In genomic region chr6:139679516-139680179, GRCh38 we compare ENCODE assay signal across 14 cellular contexts.
DNase-seq lines count a peak whose midpoint lies in the region; FAIRE-seq and TF ChIP-seq lines count a peak whose summit lies in the region.
"Had no signal": no experiment of that assay in that cellular context is flagged by ENCODE, and none has a peak within 500 bp of the region (broad histone marks: within the 10 kb centered on the region; RNA-seq: fewer than 3 reads in every experiment).

No MANE protein-coding gene starts in this region.

- H3K36me3 Mint-ChIP-seq in activated T-helper 1 cell treated with anti-CD3 and anti-CD28 coated beads, Interleukin-12 subunit alpha, Interleukin-12 subunit beta, Interleukin-2, Interleukin-4 antibody, amounts not matched to agents 30 ng/mL and 10 ng/mL and 1 ng/mL, durations not matched to agents 14 hours and 24 hours and 36 hours (ENCODE audit: low read depth), result no peaks in the 10 kb centered on the region

- H3K27ac Mint-ChIP-seq in activated T-helper 1 cell treated with anti-CD3 and anti-CD28 coated beads, Interleukin-12 subunit alpha, Interleukin-12 subunit beta, Interleukin-2, Interleukin-4 antibody, amounts not matched to agents 30 ng/mL and 10 ng/mL and 1 ng/mL, durations not matched to agents 14 hours and 24 hours and 36 hours, result no peak overlapping the region
- H3K27ac Mint-ChIP-seq: B cell; T-helper 1 cell treated with Interleukin-12 subunit alpha and Interleukin-12 subunit beta and Interleukin-4 antibody, amounts not matched to agents 30 μg/mL and 1 μg/mL, for 36 hours had no signal

- CTCF ChIA-PET in endothelial cell of umbilical vein (lab: Charles Lee), result no interaction called here

- H3K4me2 ChIP-seq in endothelial cell of umbilical vein (ENCODE audit: insufficient read depth, low read length), result no peak overlapping the region

- no peaks in the 10 kb centered on the region for H3K9me3 Mint-ChIP-seq in activated T-helper 1 cell treated with anti-CD3 and anti-CD28 coated beads, Interleukin-12 subunit alpha, Interleukin-12 subunit beta, Interleukin-2, Interleukin-4 antibody, amounts not matched to agents 30 ng/mL and 10 ng/mL and 1 ng/mL, durations not matched to agents 14 hours and 24 hours and 36 hours
- H3K9me3 Mint-ChIP-seq: T-helper 1 cell treated with Interleukin-12 subunit alpha and Interleukin-12 subunit beta and Interleukin-4 antibody, amounts not matched to agents 30 μg/mL and 1 μg/mL, for 36 hours had no signal

- no peaks in the 10 kb centered on the region for H3K4me1 Mint-ChIP-seq in activated T-helper 1 cell treated with anti-CD3 and anti-CD28 coated beads, Interleukin-12 subunit alpha, Interleukin-12 subunit beta, Interleukin-2, Interleukin-4 antibody, amounts not matched to agents 30 ng/mL and 10 ng/mL and 1 ng/mL, durations not matched to agents 14 hours and 24 hours and 36 hours (ENCODE audit: low read depth)
- H3K4me1 Mint-ChIP-seq: B cell had no signal

- no peaks in the 10 kb centered on the region for H3K4me1 ChIP-seq in endothelial cell of umbilical vein (ENCODE audit: control insufficient read depth, extremely low read depth, insufficient read depth, low read length)
- H3K4me1 ChIP-seq in tibial artery, result peaks cover 0 to 11% (median 3%) of the 10 kb centered on the region in 4 donors

- TF ChIP-seq POLR2A in endothelial cell of umbilical vein (IDR thresholded peaks at IDR 0.05; ENCODE audit: low read depth, low read length), result no peak

- H3K79me2 ChIP-seq in endothelial cell of umbilical vein (ENCODE audit: control insufficient read depth, insufficient read depth, low read length), result no peaks in the 10 kb centered on the region

- DNase-seq in AML-193 (lab: John Stamatoyannopoulos, UW), result peak; percentile 93 to 96
- peak; percentile 42 for DNase-seq in NCI-H226
- DNase-seq in endothelial cell of umbilical vein (ENCODE audit: low read depth, low spot score), result peak; percentile 35
- peak; percentile 31 for DNase-seq in middle frontal gyrus (ENCODE audit: extremely low spot score, low spot score)
- DNase-seq in tibial artery, result no peak
- no peak for DNase-seq in activated T-helper 1 cell treated with anti-CD3 and anti-CD28 coated beads, Interleukin-12 subunit alpha, Interleukin-12 subunit beta, Interleukin-2, Interleukin-4 antibody, amounts not matched to agents 30 ng/mL and 10 ng/mL and 1 ng/mL, durations not matched to agents 14 hours and 24 hours and 36 hours (ENCODE audit: low spot score)
- DNase-seq in SKM-1 (lab: John Stamatoyannopoulos, UW; ENCODE audit: unreplicated experiment), result no peak
- DNase-seq in NCI-H446 treated with DMSO at 0.1 percent for 48 hours (lab: John Stamatoyannopoulos, UW), result no peak
- DNase-seq: activated CD4-positive, alpha-beta T cell treated with anti-CD3 and anti-CD28 coated beads, Interleukin-2, amount 50 U/mL, for 48 hours; effector memory CD4-positive, alpha-beta T cell; NCI-H1930 had no signal

- no peak overlapping the region for H3K4me3 Mint-ChIP-seq in activated T-helper 1 cell treated with anti-CD3 and anti-CD28 coated beads, Interleukin-12 subunit alpha, Interleukin-12 subunit beta, Interleukin-2, Interleukin-4 antibody, amounts not matched to agents 30 ng/mL and 10 ng/mL and 1 ng/mL, durations not matched to agents 14 hours and 24 hours and 36 hours
- H3K4me3 Mint-ChIP-seq: B cell; T-helper 1 cell treated with Interleukin-12 subunit alpha and Interleukin-12 subunit beta and Interleukin-4 antibody, amounts not matched to agents 30 μg/mL and 1 μg/mL, for 36 hours had no signal

- intact Hi-C loops in endothelial cell of umbilical vein (cut with micrococcal nuclease) (no loop called here), tibial artery (cut with DNase I; ENCODE audit: low total_unique reads) (no loop called here)
- intact Hi-C loops in activated T-helper 1 cell treated with anti-CD3 and anti-CD28 coated beads, Interleukin-12 subunit alpha, Interleukin-12 subunit beta, Interleukin-2, Interleukin-4 antibody, amounts not matched to agents 30 ng/mL and 10 ng/mL and 1 ng/mL, durations not matched to agents 14 hours and 24 hours and 36 hours (cut with micrococcal nuclease), result no loop called here

- H3K9me3 ChIP-seq in endothelial cell of umbilical vein (replicated peaks; ENCODE audit: control insufficient read depth, insufficient read depth, low read length) (no peaks in the 10 kb centered on the region), tibial artery (no peaks in the 10 kb centered on the region)

- no peak overlapping the region for H3K9ac ChIP-seq in endothelial cell of umbilical vein (replicated peaks; ENCODE audit: extremely low read depth, insufficient read depth, low read length)

- no peaks in the 10 kb centered on the region for H4K20me1 ChIP-seq in endothelial cell of umbilical vein (replicated peaks; ENCODE audit: control insufficient read depth, extremely low read depth, insufficient read depth, low read length)

- H2AFZ ChIP-seq in endothelial cell of umbilical vein (ENCODE audit: low read depth, low read length), result no peak overlapping the region

- H3K4me3 ChIP-seq in endothelial cell of umbilical vein (replicated peaks in 1 of 3; ENCODE audit: insufficient read depth in 1 of 3, low read depth in 1 of 3, low read length in 3 of 3), result no peak overlapping the region
- H3K4me3 ChIP-seq in tibial artery, result no peak overlapping the region
- H3K4me3 ChIP-seq: GM12878 had no signal

- BruUV-seq in endothelial cell of umbilical vein (replicated peaks; lab: Mats Ljungman, UMichigan), result no TSS peak

- H3K36me3 ChIP-seq in endothelial cell of umbilical vein (ENCODE audit: control insufficient read depth in 2 of 2, extremely low read depth in 1 of 2, insufficient read depth in 2 of 2, low read length in 2 of 2) (no peaks in the 10 kb centered on the region), tibial artery (no peaks in the 10 kb centered on the region)

- no peak overlapping the region for H3K27ac ChIP-seq in endothelial cell of umbilical vein (ENCODE audit: insufficient read depth, low read depth, low read length)
- no peak overlapping the region for H3K27ac ChIP-seq in tibial artery

- H3K27me3 ChIP-seq in endothelial cell of umbilical vein (ENCODE audit: control insufficient read depth in 2 of 2, insufficient read depth in 2 of 2, low read length in 2 of 2) (no peaks in the 10 kb centered on the region), tibial artery (no peaks in the 10 kb centered on the region)

- peaks cover 6% of the 10 kb centered on the region for H3K27me3 Mint-ChIP-seq in activated T-helper 1 cell treated with anti-CD3 and anti-CD28 coated beads, Interleukin-12 subunit alpha, Interleukin-12 subunit beta, Interleukin-2, Interleukin-4 antibody, amounts not matched to agents 30 ng/mL and 10 ng/mL and 1 ng/mL, durations not matched to agents 14 hours and 24 hours and 36 hours (ENCODE audit: insufficient read depth)
- H3K27me3 Mint-ChIP-seq: B cell had no signal

- dilution Hi-C loops in endothelial cell of umbilical vein (cut with MboI; ENCODE audit: extremely low pct_ligation_motif_present, low sequenced_read_pairs), result no loop called here

- no peaks in the 10 kb centered on the region for H3K9me1 ChIP-seq in endothelial cell of umbilical vein (replicated peaks; ENCODE audit: control insufficient read depth, extremely low read depth, insufficient read depth, low read length)

- no peak for FAIRE-seq in endothelial cell of umbilical vein (lab: Jason Lieb, UNC)
- FAIRE-seq: GM12878 had no signal

- POLR2A ChIA-PET in endothelial cell of umbilical vein (lab: Charles Lee), result no interaction called here

- TF ChIP-seq CTCF in endothelial cell of umbilical vein (IDR thresholded peaks at IDR 0.05; ENCODE audit: extremely low read depth in 1 of 2, insufficient read depth in 1 of 2, low read depth in 1 of 2, low read length in 2 of 2), result no peak
- TF ChIP-seq CTCF in tibial artery (IDR thresholded peaks at IDR 0.05), result no peak

TF ChIP-seq in endothelial cell of umbilical vein, 7 proteins besides CTCF, POLR2A, EP300 and RAD21:
- TF ChIP-seq GATA2 (IDR thresholded peaks at IDR 0.05; ENCODE audit: insufficient read depth, insufficient read length, low read depth, low read length) (no peak), FOS (IDR thresholded peaks at IDR 0.05; ENCODE audit: borderline replicate concordance, insufficient read depth, low read length) (no peak), MAX (IDR thresholded peaks at IDR 0.05; ENCODE audit: insufficient read depth, insufficient read length) (no peak), MYC (IDR thresholded peaks at IDR 0.05; ENCODE audit: low read depth, low read length) (no peak), JUN (IDR thresholded peaks at IDR 0.05; ENCODE audit: borderline replicate concordance, insufficient read depth, insufficient read length, low read depth) (no peak), POLR2AphosphoS5 (IDR thresholded peaks at IDR 0.05; ENCODE audit: insufficient read depth, low read depth, low read length) (no peak), EZH2 (IDR thresholded peaks at IDR 0.05; ENCODE audit: borderline replicate concordance, low read depth, low read length, severe bottlenecking) (no peak)

Comparison
In these comparisons a context has a peak if more than half of its experiments do, and no peak if none do; other contexts are left out.
1. DNase-seq: peak in AML-193 (2 of 2), NCI-H226 (single experiment), endothelial cell of umbilical vein (single experiment) and middle frontal gyrus (single experiment); none in tibial artery (0 of 2), activated T-helper 1 cell treated with anti-CD3 and anti-CD28 coated beads, Interleukin-12 subunit alpha, Interleukin-12 subunit beta, Interleukin-2, Interleukin-4 antibody, amounts not matched to agents 30 ng/mL and 10 ng/mL and 1 ng/mL, durations not matched to agents 14 hours and 24 hours and 36 hours (single experiment), SKM-1 (single experiment) and NCI-H446 treated with DMSO at 0.1 percent for 48 hours (single experiment).